Comparison of ENCODE assay signal across 30 cellular contexts in genomic region chr15:70873232-70874054, GRCh38. TPM values are rescaled to one million over a fixed set of nuclear protein-coding genes. Genes with fewer than 3 reads are reported as not detected.
DNase-seq lines count a peak whose midpoint lies in the region; ATAC-seq, FAIRE-seq and TF ChIP-seq lines count a peak whose summit lies in the region.
"Had no signal": no experiment of that assay in that cellular context is flagged by ENCODE, and none has a peak within 500 bp of the region (broad histone marks: within the 10 kb centered on the region; RNA-seq: fewer than 3 reads in every experiment).

No MANE protein-coding gene starts in this region.

- H3K27me3 ChIP-seq in Panc1 (ENCODE audit: control insufficient read depth, insufficient read depth, low read length) (no peaks in the 10 kb centered on the region), dorsolateral prefrontal cortex (no peaks in the 10 kb centered on the region), Peyer's patch (no peaks in the 10 kb centered on the region)
- H3K27me3 ChIP-seq: SJSA1 had no signal

- H3K9me3 ChIP-seq in Panc1 (ENCODE audit: control insufficient read depth, insufficient read depth, low read depth, low read length), result peaks cover 5% of the 10 kb centered on the region; the same call in 1 of the 2 replicates
- no peaks in the 10 kb centered on the region for H3K9me3 ChIP-seq in Peyer's patch
- H3K9me3 ChIP-seq: HAP-1, SJSA1 had no signal

- no peak for TF ChIP-seq CTCF in Panc1 (IDR thresholded peaks at IDR 0.05)
- TF ChIP-seq CTCF in dorsolateral prefrontal cortex (IDR thresholded peaks at IDR 0.05 in 54 of 56, conservative IDR thresholded peaks at IDR 0.05 in 2 of 56; ENCODE audit: low read depth in 1 of 56, partially characterized antibody in 56 of 56), result no peak
- no peak for TF ChIP-seq CTCF in Peyer's patch (IDR thresholded peaks at IDR 0.05)

- H3K27ac ChIP-seq in Panc1 (ENCODE audit: low read length), result peak overlapping the region; percentile 60; the same call in 1 of the 2 replicates
- peak overlapping the region in 50 of 59 donors; percentile 4 to 95 (median 88) for H3K27ac ChIP-seq in dorsolateral prefrontal cortex
- H3K27ac ChIP-seq in substantia nigra (ENCODE audit: low read depth, low read length, poor library complexity, severe bottlenecking), result peak overlapping the region; percentile 73
- no peak overlapping the region for H3K27ac ChIP-seq in Peyer's patch
- H3K27ac ChIP-seq: SJSA1 had no signal

- H3K4me1 ChIP-seq in Panc1 (ENCODE audit: control insufficient read depth, insufficient read depth, low read length) (peaks cover 17% of the 10 kb centered on the region; the same call in 1 of the 2 replicates), Peyer's patch (peaks cover 0 to 13% (median 0%) of the 10 kb centered on the region in 4 donors)

- intact Hi-C loops in Panc1 (cut with micrococcal nuclease; ENCODE audit: unreplicated experiment), result loop anchor here (2.0 kb wide), 1 partner anchor 49 kb away; no protein-coding TSS in a partner anchor
- intact Hi-C loops in dorsolateral prefrontal cortex (cut with DNase I), result loop anchor here in 1 of 2 donors (2.0 kb wide), 1 partner anchor 19 kb away; the partner anchor contains the start of gene LARP6

- no peaks in the 10 kb centered on the region for H3K36me3 ChIP-seq in Panc1 (ENCODE audit: control insufficient read depth, insufficient read depth, low read length)
- H3K36me3 ChIP-seq in Peyer's patch, result no peaks in the 10 kb centered on the region
- H3K36me3 ChIP-seq: HAP-1, SJSA1 had no signal

- in situ Hi-C loops in Panc1 (cut with HindIII; ENCODE audit: low pct_unique_long_range_greater_than_20kb, low sequenced_read_pairs), result no loop called here

- DNase-seq in GM12892 (ENCODE audit: insufficient read length), result no peak
- no peak for DNase-seq in Panc1 (ENCODE audit: low read depth, low spot score)
- no peak for DNase-seq in dorsolateral prefrontal cortex
- no peak for DNase-seq in substantia nigra (lab: John Stamatoyannopoulos, UW)
- no peak for DNase-seq in Peyer's patch
- DNase-seq in NCI-H2227 treated with DMSO at 0.1 percent for 48 hours (lab: John Stamatoyannopoulos, UW), result no peak
- DNase-seq: C1 segment of cervical spinal cord; CD4-positive, alpha-beta memory T cell; COR-L47; EL; GF-D8; Kasumi-1; MV-4-11; NCI-H1105; NCI-H146; NCI-H1930; NCI-H2107; NCI-H446; NCI-H526; NCI-H82; NK-92 treated with Interleukin-12 subunit alpha and Interleukin-12 subunit beta, amount 100 ng/mL, for 24 hours; PC-3; Right ventricle myocardium superior; RPMI8226 had no signal

- H3K4me3 ChIP-seq in Panc1 (ENCODE audit: low read depth in 2 of 2, low read length in 2 of 2) (no peak overlapping the region), dorsolateral prefrontal cortex (no peak overlapping the region), Peyer's patch (no peak overlapping the region)
- H3K4me3 ChIP-seq: GM23338, HAP-1, SJSA1 had no signal

- POLR2A ChIA-PET in Panc1 (lab: Charles Lee), result no interaction called here

- CTCF ChIA-PET in Panc1 (lab: Charles Lee), result no interaction called here

- FAIRE-seq in GM12892 (lab: Jason Lieb, UNC), result peak; percentile 27
- FAIRE-seq: GM18507 had no signal

- BruUV-seq in Panc1 (replicated peaks; lab: Mats Ljungman, UMichigan), result no TSS peak

- TF ChIP-seq POLR2A in GM12892 (IDR thresholded peaks at IDR 0.05; ENCODE audit: low read depth, low read length) (no peak), Peyer's patch (IDR thresholded peaks at IDR 0.05) (no peak)

- ATAC-seq in Panc1 (no peak), GM18511 (IDR thresholded peaks at IDR 0.05; ENCODE audit: unreplicated experiment) (no peak), HG02970 (IDR thresholded peaks at IDR 0.05; ENCODE audit: low FRiP score, unreplicated experiment) (no peak)
- ATAC-seq: GM23338, PC-3 had no signal

RNA-seq across cellular contexts. Expression of gene THAP10, which starts 18.8 kb away (rescaled TPM):
- polyA plus RNA-seq in GM12892 (2012; ENCODE audit: missing spikeins), result 0.85 TPM
- total RNA-seq in Panc1 (2021; ENCODE audit: unreplicated experiment) (6.7 TPM), dorsolateral prefrontal cortex (10 to 100 TPM in 67 of 120 experiments, 1 to 10 TPM in 53; 3.3 to 18.7 (median 10.3) TPM), Peyer's patch (1 to 10 TPM; 1.2 to 6.0 (median 2.1) TPM)
- polyA plus RNA-seq in Panc1 (2012; ENCODE audit: insufficient read length), result 2.5 TPM

RNA-seq across cellular contexts. Expression of gene LRRC49, which starts 19.2 kb away (rescaled TPM):
- polyA plus RNA-seq in GM12892 (2012; ENCODE audit: missing spikeins), result 1.9 TPM
- 8.3 TPM for total RNA-seq in Panc1 (2021; ENCODE audit: unreplicated experiment)
- 3.3 TPM for polyA plus RNA-seq in Panc1 (2012; ENCODE audit: insufficient read length)
- 10 to 100 TPM; 28.2 to 72.1 (median 48.6) TPM for total RNA-seq in dorsolateral prefrontal cortex
- total RNA-seq in Peyer's patch, result 1 to 10 TPM in 3 of 4 donors, not detected in 1; 2.7 to 6.0 (median 4.4) TPM

RNA-seq across cellular contexts. Expression of gene LARP6, which starts 19.5 kb away (rescaled TPM):
- polyA plus RNA-seq in GM12892 (2012; ENCODE audit: missing spikeins), result 10.5 TPM
- total RNA-seq in Panc1 (2021; ENCODE audit: unreplicated experiment), result 66.3 TPM
- polyA plus RNA-seq in Panc1 (2012; ENCODE audit: insufficient read length), result 69.8 TPM
- 100 to 1,000 TPM in 29 of 120 experiments, 10 to 100 TPM in 91; 31.8 to 211 (median 79.7) TPM for total RNA-seq in dorsolateral prefrontal cortex
- 10 to 100 TPM in 1 of 4 donors, 1 to 10 TPM in 2, under 1 TPM in 1; 0.35 to 23.9 (median 6.0) TPM for total RNA-seq in Peyer's patch
- total RNA-seq: CD4-positive, alpha-beta memory T cell had no signal
- polyA plus RNA-seq: CD4-positive, alpha-beta memory T cell had no signal

Comparison
In these comparisons a context has a peak if more than half of its experiments do, and no peak if none do; other contexts are left out.
1. H3K27ac ChIP-seq: peak in Panc1 (single experiment), dorsolateral prefrontal cortex (50 of 59) and substantia nigra (single experiment); none in Peyer's patch (0 of 4).